ENCODE assay signal across 16 cellular contexts in the genomic region with DNA sequence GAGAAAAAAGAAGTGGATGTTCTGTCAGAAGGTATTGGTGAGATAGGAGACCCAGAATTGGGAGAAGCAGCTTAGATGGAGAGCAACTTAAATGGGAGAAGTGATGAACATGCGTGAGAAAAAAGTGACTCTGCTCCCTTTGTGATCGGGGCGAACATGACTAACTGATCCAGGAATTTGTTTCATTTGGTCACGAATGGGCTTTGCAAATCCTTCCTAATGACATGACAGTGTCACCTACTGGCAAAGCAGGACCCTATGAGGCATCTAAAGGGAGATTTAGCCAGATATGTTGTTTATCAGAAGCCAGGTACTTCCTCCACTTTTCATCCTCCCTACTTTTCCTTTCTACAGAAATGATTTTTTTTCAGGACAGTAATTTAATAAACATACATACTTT.
A peak's percentile ranks its signal among the peaks of the same experiment; 100 is the strongest.
DNase-seq lines count a peak whose midpoint lies in the region; TF ChIP-seq lines count a peak whose summit lies in the region.
"Had no signal": no experiment of that assay in that cellular context is flagged by ENCODE, and none has a peak within 500 bp of the region (broad histone marks: within the 10 kb centered on the region; RNA-seq: fewer than 3 reads in every experiment).

No MANE protein-coding gene starts in this region.

- peaks cover 6% of the 10 kb centered on the region for H3K4me1 Mint-ChIP-seq in chondrocyte (ENCODE audit: low read depth)
- H3K4me1 Mint-ChIP-seq: activated CD4-positive, alpha-beta T cell treated with anti-CD3 and anti-CD28 coated beads, Interleukin-2, amount 10 ng/mL, durations not matched to agents 24 days and 14 days; CD8-positive, alpha-beta memory T cell had no signal

- CTCF ChIA-PET in HEK293T (lab: Yijun Ruan, JAX), result no interaction called here

- H3K4me1 ChIP-seq in vagina, result no peaks in the 10 kb centered on the region
- H3K4me1 ChIP-seq: esophagus muscularis mucosa had no signal

- no peak overlapping the region for H3K27ac ChIP-seq in vagina
- H3K27ac ChIP-seq: cardiac muscle cell, esophagus muscularis mucosa had no signal

- no peaks in the 10 kb centered on the region for H3K36me3 ChIP-seq in vagina
- H3K36me3 ChIP-seq: cardiac muscle cell, esophagus muscularis mucosa had no signal

- intact Hi-C loops in vagina (cut with DNase I), result no loop called here

- POLR2A ChIA-PET in HEK293T (lab: Yijun Ruan, JAX), result no interaction called here

- H3K4me3 Mint-ChIP-seq in chondrocyte (ENCODE audit: unreplicated experiment), result no peak overlapping the region
- H3K4me3 Mint-ChIP-seq: activated CD4-positive, alpha-beta T cell treated with anti-CD3 and anti-CD28 coated beads, Interleukin-2, amount 10 ng/mL, durations not matched to agents 24 days and 14 days; CD8-positive, alpha-beta memory T cell; natural killer cell treated with Interleukin-12 subunit alpha and Interleukin-12 subunit beta and Interleukin-15 and Interleukin-18, amount 100 ng/mL, for 72 hours had no signal

- no peak for DNase-seq in AG09319 (ENCODE audit: extremely low read depth, low read depth)
- peak; percentile 44 for DNase-seq in HS-5 (ENCODE audit: low read depth)
- no peak for DNase-seq in chondrocyte (ENCODE audit: low spot score)
- DNase-seq in islet precursor cell, result peak; percentile 63
- DNase-seq in vagina (ENCODE audit: extremely low spot score in 2 of 2), result no peak
- DNase-seq in germinal center (ENCODE audit: low spot score), result no peak
- DNase-seq in HEK293T (ENCODE audit: extremely low spot score), result no peak
- no peak for DNase-seq in NCI-H1417 treated with DMSO at 0.1 percent for 48 hours (lab: John Stamatoyannopoulos, UW)
- DNase-seq: activated CD4-positive, alpha-beta T cell treated with anti-CD3 and anti-CD28 coated beads, Interleukin-2, amount 10 ng/mL, durations not matched to agents 24 days and 14 days; CD8-positive, alpha-beta memory T cell; KBM-7; NCI-H1930 had no signal

- H3K9me3 Mint-ChIP-seq in chondrocyte (ENCODE audit: low read depth), result peaks cover 4% of the 10 kb centered on the region
- H3K9me3 Mint-ChIP-seq: activated CD4-positive, alpha-beta T cell treated with anti-CD3 and anti-CD28 coated beads, Interleukin-2, amount 10 ng/mL, durations not matched to agents 24 days and 14 days had no signal

- no peak overlapping the region for H3K27ac Mint-ChIP-seq in chondrocyte (ENCODE audit: unreplicated experiment)
- H3K27ac Mint-ChIP-seq: activated CD4-positive, alpha-beta T cell treated with anti-CD3 and anti-CD28 coated beads, Interleukin-2, amount 10 ng/mL, durations not matched to agents 24 days and 14 days; activated T-helper 2 cell treated with anti-CD3 and anti-CD28 coated beads, Interferon-gamma antibody, Interleukin-2, Interleukin-4, amounts not matched to agents 10 μg/mL and 5 μg/mL and 100 μg/mL, durations not matched to agents 14 hours and 24 hours and 36 hours; CD8-positive, alpha-beta memory T cell; natural killer cell treated with Interleukin-12 subunit alpha and Interleukin-12 subunit beta and Interleukin-15 and Interleukin-18, amount 100 ng/mL, for 72 hours had no signal

- no peaks in the 10 kb centered on the region for H3K9me3 ChIP-seq in vagina
- H3K9me3 ChIP-seq: esophagus muscularis mucosa had no signal

- no peaks in the 10 kb centered on the region for H3K27me3 Mint-ChIP-seq in chondrocyte (ENCODE audit: low read depth)
- H3K27me3 Mint-ChIP-seq: activated CD4-positive, alpha-beta T cell treated with anti-CD3 and anti-CD28 coated beads, Interleukin-2, amount 10 ng/mL, durations not matched to agents 24 days and 14 days; CD8-positive, alpha-beta memory T cell; natural killer cell treated with Interleukin-12 subunit alpha and Interleukin-12 subunit beta and Interleukin-15 and Interleukin-18, amount 100 ng/mL, for 72 hours had no signal

- H3K27me3 ChIP-seq in vagina, result no peaks in the 10 kb centered on the region
- H3K27me3 ChIP-seq: cardiac muscle cell, esophagus muscularis mucosa had no signal

- TF ChIP-seq CTCF in AG09319 (IDR thresholded peaks at IDR 0.05; ENCODE audit: low read depth, low read length) (peak; percentile 17), chondrocyte (IDR thresholded peaks at IDR 0.05) (peak; percentile 71), vagina (IDR thresholded peaks at IDR 0.05) (no peak)

- no peak overlapping the region for H3K4me3 ChIP-seq in vagina
- H3K4me3 ChIP-seq: cardiac muscle cell, esophagus muscularis mucosa had no signal

- H3K36me3 Mint-ChIP-seq in chondrocyte (ENCODE audit: low read depth), result peaks cover under 1% of the 10 kb centered on the region
- H3K36me3 Mint-ChIP-seq: CD8-positive, alpha-beta memory T cell had no signal

- no peak for TF ChIP-seq POLR2A in vagina (IDR thresholded peaks at IDR 0.05)

TF ChIP-seq in HEK293T, 16 proteins besides CTCF, POLR2A, EP300 and RAD21:
- TF ChIP-seq FOXA1 (IDR thresholded peaks at IDR 0.05) (no peak), CTBP1 (IDR thresholded peaks at IDR 0.05; ENCODE audit: borderline replicate concordance) (no peak)

Comparison
In these comparisons a context has a peak if more than half of its experiments do, and no peak if none do; other contexts are left out.
1. DNase-seq: peak in HS-5 (single experiment) and islet precursor cell (single experiment); none in AG09319 (single experiment), chondrocyte (single experiment), vagina (0 of 2), germinal center (single experiment), HEK293T (single experiment) and NCI-H1417 treated with DMSO at 0.1 percent for 48 hours (single experiment).
2. CTCF ChIP-seq: peak in AG09319 (single experiment) and chondrocyte (single experiment); none in vagina (0 of 3).